Comparison of ENCODE assay signal across 1 cellular context in the genomic region with DNA sequence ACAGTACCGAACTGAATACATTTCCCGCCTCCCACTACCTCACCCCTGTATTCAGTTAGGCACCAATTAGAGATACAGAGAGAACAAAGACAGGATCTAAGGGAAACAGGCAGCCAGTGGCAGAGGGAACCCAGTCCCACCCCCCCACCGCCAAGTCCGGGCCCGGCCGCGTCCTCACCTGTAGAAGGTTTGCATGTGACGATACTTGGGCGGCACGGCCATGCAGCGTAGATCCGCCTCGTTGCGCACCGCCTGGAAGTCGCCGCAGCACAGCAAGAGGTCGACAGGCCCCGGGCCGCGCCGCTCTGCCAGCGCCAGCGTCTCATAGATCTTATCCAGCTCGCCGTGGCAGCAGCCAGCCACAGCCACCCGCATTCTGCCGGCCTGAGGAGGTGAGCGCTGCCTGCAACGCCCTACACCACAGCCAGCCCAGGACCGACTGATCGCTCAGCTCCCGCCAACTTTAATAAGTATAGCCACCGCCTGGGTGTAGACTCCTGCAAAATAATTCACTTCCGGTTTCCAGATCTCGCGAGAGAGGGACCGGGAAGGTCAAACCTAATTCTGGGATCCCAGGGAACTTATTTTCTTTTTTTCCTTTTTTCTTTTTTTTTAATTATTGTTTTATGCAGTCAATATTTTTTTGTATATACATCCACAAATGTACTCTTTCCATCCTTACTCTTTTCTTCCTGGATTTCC.
TF ChIP-seq lines count a peak whose summit lies in the region.

TSS of gene DBR1 (minus strand) at position 501 of the 702 bp plus-strand sequence. CDS start at position 375, 126 bp downstream.

TF ChIP-seq in A549, 52 proteins besides CTCF, POLR2A, EP300 and RAD21 (continued from another document):
- TF ChIP-seq HOXB5 (CRISPR knock-in tag; IDR thresholded peaks at IDR 0.05) = no peak
